ENCODE assay signal across 11 cellular contexts in genomic region chr15:58627706-58628105, GRCh38.
DNase-seq lines count a peak whose midpoint lies in the region; ATAC-seq and TF ChIP-seq lines count a peak whose summit lies in the region.
"Had no signal": no experiment of that assay in that cellular context is flagged by ENCODE, and none has a peak within 500 bp of the region (broad histone marks: within the 10 kb centered on the region; RNA-seq: fewer than 3 reads in every experiment).

No MANE protein-coding gene starts in this region.

- no peaks in the 10 kb centered on the region for H3K27me3 Mint-ChIP-seq in activated naive CD4-positive, alpha-beta T cell treated with anti-CD3 and anti-CD28 coated beads, Interleukin-2, amount 10 ng/mL, durations not matched to agents 7 days and 5 days
- H3K27me3 Mint-ChIP-seq in type B pancreatic cell: no peaks in the 10 kb centered on the region

- no peak overlapping the region for H2AFZ ChIP-seq in PC-3 (ENCODE audit: low read length)

- no peaks in the 10 kb centered on the region for H3K27me3 ChIP-seq in PC-3 (ENCODE audit: low read length)

- no peaks in the 10 kb centered on the region for H4K20me1 ChIP-seq in PC-3 (ENCODE audit: low read length)

- no peak overlapping the region for H3K9ac ChIP-seq in PC-3 (ENCODE audit: low read length)

- H3K9me3 ChIP-seq in mucosa of descending colon (no peaks in the 10 kb centered on the region), PC-3 (ENCODE audit: low read length) (no peaks in the 10 kb centered on the region)

- H3K4me3 Mint-ChIP-seq in activated naive CD4-positive, alpha-beta T cell treated with anti-CD3 and anti-CD28 coated beads, Interleukin-2, amount 10 ng/mL, durations not matched to agents 7 days and 5 days: peak overlapping the region; percentile 67
- no peak overlapping the region for H3K4me3 Mint-ChIP-seq in type B pancreatic cell

- no peak overlapping the region for H3K4me2 ChIP-seq in PC-3 (ENCODE audit: low read length)

- H3K4me1 Mint-ChIP-seq in activated naive CD4-positive, alpha-beta T cell treated with anti-CD3 and anti-CD28 coated beads, Interleukin-2, amount 10 ng/mL, durations not matched to agents 7 days and 5 days: peaks cover 36% of the 10 kb centered on the region
- peaks cover 11% of the 10 kb centered on the region for H3K4me1 Mint-ChIP-seq in type B pancreatic cell (ENCODE audit: unreplicated experiment)

- ATAC-seq in mucosa of descending colon (peak; percentile 67), PC-3 (no peak)

- H3K27ac Mint-ChIP-seq in activated naive CD4-positive, alpha-beta T cell treated with anti-CD3 and anti-CD28 coated beads, Interleukin-2, amount 10 ng/mL, durations not matched to agents 7 days and 5 days: peak overlapping the region; percentile 93
- H3K27ac Mint-ChIP-seq in type B pancreatic cell: peak overlapping the region; percentile 60

- DNase-seq in activated naive CD4-positive, alpha-beta T cell treated with anti-CD3 and anti-CD28 coated beads, Interleukin-2, amount 10 ng/mL, durations not matched to agents 7 days and 5 days: no peak
- no peak for DNase-seq in activated naive CD4-positive, alpha-beta T cell (lab: John Stamatoyannopoulos, UW)
- peak; percentile 27 to 32 for DNase-seq in cardiac fibroblast (ENCODE audit: low read depth in 2 of 2)
- no peak for DNase-seq in mucosa of descending colon
- DNase-seq in type B pancreatic cell (ENCODE audit: extremely low spot score, unreplicated experiment): no peak
- DNase-seq in PC-3: no peak
- DNase-seq in AG20443 (ENCODE audit: low spot score): no peak
- no peak for DNase-seq in DMS 273 (lab: John Stamatoyannopoulos, UW; ENCODE audit: unreplicated experiment)
- DNase-seq: activated CD8-positive, alpha-beta memory T cell treated with anti-CD3 and anti-CD28 coated beads for 24 hours; COR-L47; stimulated activated CD8-positive, alpha-beta memory T cell treated with anti-CD3 and anti-CD28 coated beads, Interleukin-4, amount 100 ng/mL, for 48 hours had no signal

- H3K36me3 Mint-ChIP-seq in activated naive CD4-positive, alpha-beta T cell treated with anti-CD3 and anti-CD28 coated beads, Interleukin-2, amount 10 ng/mL, durations not matched to agents 7 days and 5 days: peaks cover 59% of the 10 kb centered on the region
- peaks cover 54% of the 10 kb centered on the region for H3K36me3 Mint-ChIP-seq in type B pancreatic cell

- intact Hi-C loops in mucosa of descending colon (cut with DNase I, micrococcal nuclease) (no loop called here), PC-3 (cut with micrococcal nuclease) (no loop called here)

- H3K4me1 ChIP-seq in mucosa of descending colon (ENCODE audit: low read depth) (peaks cover 13% of the 10 kb centered on the region), PC-3 (ENCODE audit: insufficient read depth, low read length) (no peaks in the 10 kb centered on the region)

- no peak overlapping the region for H3K4me3 ChIP-seq in cardiac fibroblast (replicated peaks in 1 of 2; ENCODE audit: low read depth in 2 of 2, low read length in 2 of 2)
- no peak overlapping the region for H3K4me3 ChIP-seq in mucosa of descending colon
- no peak overlapping the region for H3K4me3 ChIP-seq in PC-3 (ENCODE audit: low read length)

- no peaks in the 10 kb centered on the region for H3K79me2 ChIP-seq in PC-3 (ENCODE audit: low read length)

- no peaks in the 10 kb centered on the region for H3F3A ChIP-seq in PC-3 (ENCODE audit: low read length, unreplicated experiment)

- no peaks in the 10 kb centered on the region for H3K36me3 ChIP-seq in mucosa of descending colon (ENCODE audit: low read depth)
- no peaks in the 10 kb centered on the region; the same call in 1 of the 2 replicates for H3K36me3 ChIP-seq in PC-3 (ENCODE audit: low read depth, low read length)

- H3K9me2 ChIP-seq in PC-3 (replicated peaks; ENCODE audit: low read length): no peaks in the 10 kb centered on the region

- POLR2A ChIA-PET in PC-3 (lab: Charles Lee; ENCODE audit: unreplicated experiment): no interaction called here

- no peaks in the 10 kb centered on the region for H3K9me3 Mint-ChIP-seq in activated naive CD4-positive, alpha-beta T cell treated with anti-CD3 and anti-CD28 coated beads, Interleukin-2, amount 10 ng/mL, durations not matched to agents 7 days and 5 days
- peaks cover 3% of the 10 kb centered on the region for H3K9me3 Mint-ChIP-seq in type B pancreatic cell

- TF ChIP-seq CTCF in cardiac fibroblast (IDR thresholded peaks at IDR 0.05; ENCODE audit: low read depth, low read length) (no peak), mucosa of descending colon (IDR thresholded peaks at IDR 0.05) (no peak), type B pancreatic cell (conservative IDR thresholded peaks at IDR 0.05) (no peak), PC-3 (conservative IDR thresholded peaks at IDR 0.05; ENCODE audit: low read depth, low read length) (no peak)

- no TSS peak for BruUV-seq in PC-3 (replicated peaks; lab: Mats Ljungman, UMichigan)

- CTCF ChIA-PET in activated naive CD4-positive, alpha-beta T cell treated with anti-CD3 and anti-CD28 coated beads, Interleukin-2, amount 10 ng/mL, durations not matched to agents 7 days and 5 days (lab: Charles Lee): interaction anchor here (0.7 to 1.0 kb wide), 2 partner anchors 9 to 122 kb away, joined by 3 to 4 read pairs; no protein-coding TSS in a partner anchor
- CTCF ChIA-PET in PC-3 (lab: Charles Lee): no interaction called here

- H3K27ac ChIP-seq in PC-3 (ENCODE audit: low read length): no peak overlapping the region

Comparison
In these comparisons a context has a peak if more than half of its experiments do, and no peak if none do; other contexts are left out.
1. DNase-seq: peak in cardiac fibroblast (2 of 2); none in activated naive CD4-positive, alpha-beta T cell treated with anti-CD3 and anti-CD28 coated beads, Interleukin-2, amount 10 ng/mL, durations not matched to agents 7 days and 5 days (single experiment), activated naive CD4-positive, alpha-beta T cell (0 of 4), mucosa of descending colon (0 of 3), type B pancreatic cell (single experiment), PC-3 (single experiment), AG20443 (single experiment) and DMS 273 (single experiment).